In the genomic region with DNA sequence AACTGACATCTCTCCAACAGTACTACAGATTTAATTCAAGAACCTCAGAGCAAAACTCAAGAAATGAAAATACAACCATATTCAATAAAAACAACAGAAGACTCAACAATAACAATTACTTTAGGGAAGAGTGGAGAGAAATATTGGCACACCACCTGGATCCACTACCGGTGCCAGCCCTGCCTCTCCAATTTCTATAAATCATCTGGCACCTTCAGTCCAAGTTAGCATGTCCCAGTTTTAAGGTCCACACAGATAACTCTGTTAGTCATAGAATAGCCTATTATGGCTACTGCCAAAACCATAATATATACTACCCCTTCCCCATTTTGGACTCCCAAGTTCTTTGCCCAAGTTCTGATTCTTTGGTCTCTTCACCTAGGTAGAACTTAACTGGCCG, we compare ENCODE assay signal across 15 cellular contexts.
"Had no signal": no experiment of that assay in that cellular context is flagged by ENCODE, and none has a peak within 500 bp of the region (broad histone marks: within the 10 kb centered on the region; RNA-seq: fewer than 3 reads in every experiment).

No MANE protein-coding gene starts in this region.

- H3K27ac Mint-ChIP-seq: activated naive CD4-positive, alpha-beta T cell treated with anti-CD3 and anti-CD28 coated beads, Interleukin-2, amount 50 U/mL, for 24 hours; stimulated activated naive B cell treated with anti-CD40 and anti-IgM and Interleukin-4, amounts not matched to agents 10 μg/mL and 1 μg/mL and 100 μg/mL, for 72 hours had no signal

- H3K36me3 ChIP-seq: brain microvascular endothelial cell, transverse colon had no signal

- DNase-seq: activated CD4-positive, alpha-beta T cell treated with anti-CD3 and anti-CD28 coated beads, Interleukin-2, amount 50 U/mL, for 48 hours; activated CD8-positive, alpha-beta memory T cell treated with anti-CD3 and anti-CD28 coated beads, Interleukin-2, amount 50 U/mL, for 4 hours; brain microvascular endothelial cell; dorsolateral prefrontal cortex; foreskin keratinocyte; left colon; naive thymus-derived CD4-positive, alpha-beta T cell; nucleus accumbens; right cardiac atrium; stimulated activated naive B cell treated with anti-CD40 and anti-IgM and Interleukin-4, amounts not matched to agents 10 μg/mL and 1 μg/mL and 100 μg/mL, for 72 hours; transverse colon had no signal

- H3K27me3 ChIP-seq: brain microvascular endothelial cell, dorsolateral prefrontal cortex, foreskin keratinocyte, transverse colon had no signal

- H3K4me1 Mint-ChIP-seq: stimulated activated naive B cell treated with anti-CD40 and anti-IgM and Interleukin-4, amounts not matched to agents 10 μg/mL and 1 μg/mL and 100 μg/mL, for 72 hours had no signal

- H3K27me3 Mint-ChIP-seq: activated naive CD4-positive, alpha-beta T cell treated with anti-CD3 and anti-CD28 coated beads, Interleukin-2, amount 50 U/mL, for 24 hours; naive thymus-derived CD4-positive, alpha-beta T cell; progenitor cell of endocrine pancreas; stimulated activated naive B cell treated with anti-CD40 and anti-IgM and Interleukin-4, amounts not matched to agents 10 μg/mL and 1 μg/mL and 100 μg/mL, for 72 hours had no signal

- ATAC-seq: esophagus mucosa; foreskin keratinocyte; left colon; right cardiac atrium; stimulated activated naive B cell treated with anti-CD40 and anti-IgM and Interleukin-4, amounts not matched to agents 10 μg/mL and 1 μg/mL and 100 μg/mL, for 72 hours had no signal

- H3K4me3 ChIP-seq: dorsolateral prefrontal cortex, transverse colon had no signal

- H3K9me3 ChIP-seq: transverse colon had no signal

- H3K27ac ChIP-seq: brain microvascular endothelial cell, dorsolateral prefrontal cortex, foreskin keratinocyte, transverse colon had no signal

- H3K4me3 Mint-ChIP-seq: activated naive CD4-positive, alpha-beta T cell treated with anti-CD3 and anti-CD28 coated beads, Interleukin-2, amount 50 U/mL, for 24 hours; naive thymus-derived CD4-positive, alpha-beta T cell; stimulated activated naive B cell treated with anti-CD40 and anti-IgM and Interleukin-4, amounts not matched to agents 10 μg/mL and 1 μg/mL and 100 μg/mL, for 72 hours had no signal

- H3K9me3 Mint-ChIP-seq: activated naive CD4-positive, alpha-beta T cell treated with anti-CD3 and anti-CD28 coated beads, Interleukin-2, amount 50 U/mL, for 24 hours; activated T-helper 2 cell treated with anti-CD3 and anti-CD28 coated beads, Interferon-gamma antibody, Interleukin-2, Interleukin-4, amounts not matched to agents 10 μg/mL and 5 μg/mL and 100 μg/mL, durations not matched to agents 14 hours and 24 hours and 36 hours; naive thymus-derived CD4-positive, alpha-beta T cell; stimulated activated naive B cell treated with anti-CD40 and anti-IgM and Interleukin-4, amounts not matched to agents 10 μg/mL and 1 μg/mL and 100 μg/mL, for 72 hours had no signal
